In the genomic region with DNA sequence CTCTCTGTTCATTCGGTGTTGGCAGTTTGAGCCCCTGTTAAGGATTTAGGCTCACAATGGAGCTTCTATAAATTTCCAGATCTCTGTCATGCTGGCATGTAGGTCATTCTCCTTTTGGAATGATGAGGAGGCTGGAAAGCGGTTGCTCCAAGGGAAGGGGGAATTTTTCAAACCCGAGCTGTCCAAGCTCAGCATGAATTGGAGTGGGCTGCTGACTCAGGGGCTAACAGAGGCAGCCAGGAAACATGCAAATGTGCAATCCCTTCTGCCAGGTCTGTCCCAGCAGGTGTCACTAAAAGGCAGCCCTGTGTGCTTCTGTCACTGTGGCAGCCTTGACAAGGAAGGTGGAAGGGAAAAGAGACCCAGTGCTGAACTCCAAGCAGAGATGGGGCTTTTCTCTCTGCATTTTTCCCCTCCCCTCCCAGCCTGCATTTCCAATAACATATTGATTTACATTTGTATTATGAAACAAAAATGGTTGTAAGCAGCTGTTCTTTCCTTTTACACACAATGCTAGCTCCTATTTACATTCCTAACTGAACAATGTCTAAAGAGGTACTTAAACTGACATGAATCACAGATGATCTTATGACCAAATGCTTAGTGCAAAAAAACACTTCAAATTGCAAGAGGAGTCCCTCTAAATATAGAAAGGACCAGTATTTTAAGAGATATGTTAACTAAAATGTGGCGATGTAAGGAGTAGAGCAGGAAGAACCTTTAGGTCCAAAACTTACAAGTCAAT, we compare ENCODE assay signal across 10 cellular contexts.
DNase-seq lines count a peak whose midpoint lies in the region; ATAC-seq and TF ChIP-seq lines count a peak whose summit lies in the region.
"Had no signal": no experiment of that assay in that cellular context is flagged by ENCODE, and none has a peak within 500 bp of the region (broad histone marks: within the 10 kb centered on the region; RNA-seq: fewer than 3 reads in every experiment).

No MANE protein-coding gene starts in this region.

- H3K36me3 ChIP-seq in SU-DHL-6 (ENCODE audit: low read length) (no peaks in the 10 kb centered on the region), prostate gland (no peaks in the 10 kb centered on the region)

- no peak overlapping the region for H3K4me2 ChIP-seq in SU-DHL-6 (ENCODE audit: low read depth, low read length, poor library complexity, severe bottlenecking)

- no peak for ATAC-seq in HG02588 (IDR thresholded peaks at IDR 0.05; ENCODE audit: unreplicated experiment)
- ATAC-seq: sciatic nerve had no signal

- no peak overlapping the region for H3K9ac ChIP-seq in SU-DHL-6 (ENCODE audit: low read length)

- H3K4me3 Mint-ChIP-seq in nephron: peak overlapping the region in 1 of 3 experiments; percentile 21
- H3K4me3 Mint-ChIP-seq in T-helper 2 cell treated with Interferon-gamma antibody and Interleukin-4, amounts not matched to agents 5 μg/mL and 100 μg/mL, for 36 hours: no peak overlapping the region
- H3K4me3 Mint-ChIP-seq: stimulated activated naive CD8-positive, alpha-beta T cell treated with anti-CD3 and anti-CD28 coated beads, Interleukin-15, Interleukin-2, amounts not matched to agents 100 ng/mL and 50 ng/mL, for 24 hours had no signal

- intact Hi-C loops in prostate gland (cut with DNase I): no loop called here

- H3K9me3 ChIP-seq in SU-DHL-6 (ENCODE audit: insufficient read depth, low read length) (no peaks in the 10 kb centered on the region), prostate gland (no peaks in the 10 kb centered on the region)

- peak overlapping the region in 2 of 3 experiments; percentile 7 to 42 for H3K27ac Mint-ChIP-seq in nephron
- no peak overlapping the region for H3K27ac Mint-ChIP-seq in T-helper 2 cell treated with Interferon-gamma antibody and Interleukin-4, amounts not matched to agents 5 μg/mL and 100 μg/mL, for 36 hours
- H3K27ac Mint-ChIP-seq: stimulated activated naive CD8-positive, alpha-beta T cell treated with anti-CD3 and anti-CD28 coated beads, Interleukin-15, Interleukin-2, amounts not matched to agents 100 ng/mL and 50 ng/mL, for 24 hours had no signal

- H2AFZ ChIP-seq in SU-DHL-6 (ENCODE audit: low read depth, low read length, severe bottlenecking): no peak overlapping the region

- TF ChIP-seq POLR2A in prostate gland (IDR thresholded peaks at IDR 0.05): no peak

- H3K4me1 Mint-ChIP-seq in nephron: peaks cover 10% of the 10 kb centered on the region
- no peaks in the 10 kb centered on the region for H3K4me1 Mint-ChIP-seq in T-helper 2 cell treated with Interferon-gamma antibody and Interleukin-4, amounts not matched to agents 5 μg/mL and 100 μg/mL, for 36 hours (ENCODE audit: low read depth)

- no peaks in the 10 kb centered on the region for H3K79me2 ChIP-seq in SU-DHL-6 (ENCODE audit: insufficient read depth, low read length)

- TF ChIP-seq CTCF in LNCaP clone FGC (IDR thresholded peaks at IDR 0.05; ENCODE audit: control insufficient read depth, extremely low read depth, insufficient read depth): peak; percentile 85
- peak; percentile 10 for TF ChIP-seq CTCF in SU-DHL-6 (IDR thresholded peaks at IDR 0.05; ENCODE audit: insufficient read depth, low read length, poor library complexity, severe bottlenecking)
- TF ChIP-seq CTCF in nephron (IDR thresholded peaks at IDR 0.05; ENCODE audit: unreplicated experiment in 3 of 3): peak in 1 of 3 experiments; percentile 26
- no peak for TF ChIP-seq CTCF in prostate gland (IDR thresholded peaks at IDR 0.05)

- no peaks in the 10 kb centered on the region for H3K9me3 Mint-ChIP-seq in nephron
- no peaks in the 10 kb centered on the region for H3K9me3 Mint-ChIP-seq in T-helper 2 cell treated with Interferon-gamma antibody and Interleukin-4, amounts not matched to agents 5 μg/mL and 100 μg/mL, for 36 hours

- H3K27ac ChIP-seq in SU-DHL-6 (ENCODE audit: low read depth, low read length) (no peak overlapping the region), prostate gland (no peak overlapping the region)

- H3K27me3 ChIP-seq in SU-DHL-6 (ENCODE audit: low read length): no peaks in the 10 kb centered on the region
- no peaks in the 10 kb centered on the region for H3K27me3 ChIP-seq in prostate gland (replicated peaks; ENCODE audit: insufficient read depth)

- H4K20me1 ChIP-seq in SU-DHL-6 (ENCODE audit: low read depth, low read length): no peaks in the 10 kb centered on the region

- peak; percentile 3 for DNase-seq in DMS153 treated with DMSO at 0.1 percent for 48 hours (lab: John Stamatoyannopoulos, UW; ENCODE audit: unreplicated experiment)
- DNase-seq in LNCaP clone FGC (ENCODE audit: low read depth): no peak
- no peak for DNase-seq in prostate gland (ENCODE audit: low spot score)
- no peak for DNase-seq in T-helper 2 cell treated with Interferon-gamma antibody and Interleukin-4, amounts not matched to agents 5 μg/mL and 100 μg/mL, for 36 hours (ENCODE audit: low spot score)
- no peak for DNase-seq in NCI-H2107 (lab: John Stamatoyannopoulos, UW)

- 28% methylated on average over 4 of the region's 4 CpGs for WGBS in prostate gland

- no peaks in the 10 kb centered on the region for H3K36me3 Mint-ChIP-seq in nephron (ENCODE audit: low read depth)
- H3K36me3 Mint-ChIP-seq in T-helper 2 cell treated with Interferon-gamma antibody and Interleukin-4, amounts not matched to agents 5 μg/mL and 100 μg/mL, for 36 hours (ENCODE audit: low read depth): no peaks in the 10 kb centered on the region

- H3F3A ChIP-seq in SU-DHL-6 (ENCODE audit: insufficient read depth): no peaks in the 10 kb centered on the region

- H3K9me2 ChIP-seq in SU-DHL-6 (replicated peaks; ENCODE audit: insufficient read depth, low read length): no peaks in the 10 kb centered on the region

- peaks cover 4% of the 10 kb centered on the region for H3K27me3 Mint-ChIP-seq in nephron (ENCODE audit: low read depth)
- peaks cover 2% of the 10 kb centered on the region for H3K27me3 Mint-ChIP-seq in T-helper 2 cell treated with Interferon-gamma antibody and Interleukin-4, amounts not matched to agents 5 μg/mL and 100 μg/mL, for 36 hours (ENCODE audit: low read depth)
- H3K27me3 Mint-ChIP-seq: stimulated activated naive CD8-positive, alpha-beta T cell treated with anti-CD3 and anti-CD28 coated beads, Interleukin-15, Interleukin-2, amounts not matched to agents 100 ng/mL and 50 ng/mL, for 24 hours had no signal

- H3K4me1 ChIP-seq in prostate gland (replicated peaks): no peaks in the 10 kb centered on the region

- H3K4me3 ChIP-seq in LNCaP clone FGC (ENCODE audit: low read depth, low read length) (no peak overlapping the region), SU-DHL-6 (ENCODE audit: insufficient read depth, low read length, poor library complexity, severe bottlenecking) (no peak overlapping the region), prostate gland (no peak overlapping the region)

Comparison
In these comparisons a context has a peak if more than half of its experiments do, and no peak if none do; other contexts are left out.
1. CTCF ChIP-seq: peak in LNCaP clone FGC (single experiment) and SU-DHL-6 (single experiment); none in prostate gland (0 of 4).